ENCODE assay signal across 21 cellular contexts in the genomic region with DNA sequence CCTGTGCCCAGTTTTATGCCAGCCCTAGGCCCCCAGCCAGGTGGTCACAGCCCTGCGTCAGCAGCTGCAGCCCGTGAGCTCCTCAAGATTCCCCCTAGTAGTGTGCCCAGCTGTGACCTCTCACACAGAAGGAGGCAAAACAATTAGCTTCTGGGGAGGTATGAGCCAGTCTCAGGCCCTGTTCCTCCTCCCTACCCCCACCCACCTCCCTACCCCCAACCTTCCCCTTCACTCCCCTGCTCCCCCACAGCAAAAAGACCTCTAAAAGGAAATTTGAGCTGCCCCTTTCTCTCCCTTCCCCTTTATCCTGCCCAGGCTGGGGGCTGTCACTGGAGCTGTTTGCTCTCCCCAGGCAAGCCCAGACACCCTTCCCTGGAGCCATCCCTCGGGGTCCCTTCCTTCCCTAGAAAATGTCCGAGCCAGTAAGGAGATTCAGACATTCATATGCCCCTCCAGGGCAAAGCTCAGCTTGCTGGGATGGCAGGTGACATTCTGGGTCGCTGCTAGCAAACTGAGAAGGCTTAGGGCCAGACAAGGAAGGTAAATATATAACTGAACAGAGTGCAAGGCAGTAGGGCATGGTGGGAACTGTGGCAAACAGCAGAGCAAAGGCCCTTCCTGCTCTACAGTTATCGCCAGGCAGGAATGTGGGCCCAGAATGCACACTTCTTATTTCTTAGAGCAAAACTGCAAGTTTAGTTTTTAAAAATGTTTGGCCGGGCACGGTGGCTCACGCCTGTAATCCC.
A peak's percentile ranks its signal among the peaks of the same experiment; 100 is the strongest.
DNase-seq lines count a peak whose midpoint lies in the region; ATAC-seq and TF ChIP-seq lines count a peak whose summit lies in the region.
"Had no signal": no experiment of that assay in that cellular context is flagged by ENCODE, and none has a peak within 500 bp of the region (broad histone marks: within the 10 kb centered on the region; RNA-seq: fewer than 3 reads in every experiment).

No MANE protein-coding gene starts in this region.

- H2AK5ac ChIP-seq in neuronal stem cell (ENCODE audit: low read depth, low read length) = peak overlapping the region; percentile 30

- H3K9ac ChIP-seq in neuronal stem cell (ENCODE audit: low read depth, low read length, poor library complexity) = no peak overlapping the region

- no peak overlapping the region for H3K4me2 ChIP-seq in neuronal stem cell (ENCODE audit: insufficient read depth, low read length, poor library complexity, severe bottlenecking)

- H4K91ac ChIP-seq in neuronal stem cell (ENCODE audit: low read depth, low read length, poor library complexity) = no peak overlapping the region

- DNase-seq in H7 = peak; percentile 73
- DNase-seq in NCI-H2171 treated with DMSO at 0.1 percent for 48 hours (lab: John Stamatoyannopoulos, UW) = peak; percentile 86
- DNase-seq in iPS-NIHi7 (ENCODE audit: extremely low spot score) = peak; percentile 41
- no peak for DNase-seq in neuronal stem cell (ENCODE audit: low spot score)
- no peak for DNase-seq in NCI-H2107 treated with DMSO at 0.1 percent for 48 hours (lab: John Stamatoyannopoulos, UW; ENCODE audit: unreplicated experiment)
- no peak for DNase-seq in upper lobe of right lung
- DNase-seq in NCI-H187 treated with DMSO at 0.1 percent for 48 hours (lab: John Stamatoyannopoulos, UW) = no peak
- DNase-seq: activated CD8-positive, alpha-beta memory T cell treated with anti-CD3 and anti-CD28 coated beads, Interleukin-2, amount 50 U/mL, for 48 hours; activated effector memory CD4-positive, alpha-beta T cell treated with anti-CD3 and anti-CD28 coated beads, Interleukin-2, amount 50 U/mL, for 16 hours; C1 segment of cervical spinal cord; colonic mucosa; esophagus squamous epithelium; naive B cell; NCI-H1436 treated with DMSO at 0.1 percent for 48 hours; sigmoid colon; upper lobe of left lung had no signal

- peak overlapping the region; percentile 94 for H3K27ac ChIP-seq in neuronal stem cell (replicated peaks; ENCODE audit: low read length)
- H3K27ac ChIP-seq in upper lobe of right lung = no peak overlapping the region
- H3K27ac ChIP-seq: colonic mucosa, esophagus squamous epithelium, gastroesophageal sphincter, sigmoid colon, SJSA1, upper lobe of left lung, VCaP had no signal

- no peaks in the 10 kb centered on the region for H3K79me1 ChIP-seq in neuronal stem cell (ENCODE audit: low read depth, low read length)

- H3K36me3 ChIP-seq in H7 (replicated peaks; ENCODE audit: control insufficient read depth, insufficient read depth, low read length) (no peaks in the 10 kb centered on the region), neuronal stem cell (replicated peaks in 1 of 2; ENCODE audit: control insufficient read depth in 2 of 2, insufficient read depth in 2 of 2, low read length in 2 of 2) (no peaks in the 10 kb centered on the region), upper lobe of right lung (no peaks in the 10 kb centered on the region)
- H3K36me3 ChIP-seq: colonic mucosa, esophagus squamous epithelium, gastroesophageal sphincter, HAP-1, sigmoid colon, SJSA1, upper lobe of left lung had no signal

- H3K4me1 ChIP-seq in neuronal stem cell (ENCODE audit: control insufficient read depth in 2 of 2, insufficient read depth in 1 of 2, low read depth in 1 of 2, low read length in 2 of 2) (peaks cover 11 to 16% of the 10 kb centered on the region in 2 donors), upper lobe of right lung (no peaks in the 10 kb centered on the region)
- H3K4me1 ChIP-seq: colonic mucosa, gastroesophageal sphincter, sigmoid colon, SJSA1, upper lobe of left lung had no signal

- H2AFZ ChIP-seq in neuronal stem cell (ENCODE audit: low read length) = peak overlapping the region; percentile 65

- no peak overlapping the region for H3K4me3 ChIP-seq in H7 (ENCODE audit: insufficient read depth, low read depth, low read length)
- H3K4me3 ChIP-seq in neuronal stem cell (ENCODE audit: low read length in 2 of 2) = no peak overlapping the region
- no peak overlapping the region for H3K4me3 ChIP-seq in upper lobe of right lung
- H3K4me3 ChIP-seq: colonic mucosa, esophagus squamous epithelium, gastroesophageal sphincter, HAP-1, sigmoid colon, SJSA1, upper lobe of left lung had no signal

- no peak overlapping the region for H2BK120ac ChIP-seq in neuronal stem cell (ENCODE audit: low read depth, low read length)

- intact Hi-C loops in upper lobe of right lung (cut with DNase I) = no loop called here

- no peak overlapping the region for H3K14ac ChIP-seq in neuronal stem cell (ENCODE audit: low read length)

- H3K27me3 ChIP-seq in H7 (ENCODE audit: control insufficient read depth, insufficient read depth, low read length) (peaks cover 4% of the 10 kb centered on the region; the same call in 1 of the 2 replicates), neuronal stem cell (ENCODE audit: control insufficient read depth in 3 of 3, insufficient read depth in 3 of 3, low read depth in 1 of 3, low read length in 3 of 3) (no peaks in the 10 kb centered on the region), upper lobe of right lung (no peaks in the 10 kb centered on the region)
- H3K27me3 ChIP-seq: colonic mucosa, esophagus squamous epithelium, gastroesophageal sphincter, sigmoid colon, SJSA1, upper lobe of left lung had no signal

- H3K4ac ChIP-seq in neuronal stem cell (ENCODE audit: low read length) = no peak overlapping the region

- H3K18ac ChIP-seq in neuronal stem cell (ENCODE audit: low read length) = peak overlapping the region; percentile 93

- H4K8ac ChIP-seq in neuronal stem cell (ENCODE audit: low read depth, low read length) = no peak overlapping the region

- no peak overlapping the region for H2BK5ac ChIP-seq in neuronal stem cell (ENCODE audit: low read length)

- no peak overlapping the region for H3K23ac ChIP-seq in neuronal stem cell (ENCODE audit: low read depth, low read length, poor library complexity)

- ATAC-seq in upper lobe of right lung = no peak
- ATAC-seq: gastroesophageal sphincter, Panc1 had no signal

- H2BK15ac ChIP-seq in neuronal stem cell (ENCODE audit: low read length) = no peak overlapping the region

- no peak for TF ChIP-seq CTCF in upper lobe of right lung (IDR thresholded peaks at IDR 0.05)

- no peak overlapping the region for H2BK12ac ChIP-seq in neuronal stem cell (ENCODE audit: low read length)

- WGBS in neuronal stem cell (ENCODE audit: extremely low coverage in 2 of 2, insufficient read length in 2 of 2, insufficient replicate concordance in 1 of 2), 2 donors = no CpG with 5 or more reads among the region's 9 CpGs

- H3K9me3 ChIP-seq in neuronal stem cell (replicated peaks in 1 of 2; ENCODE audit: control insufficient read depth in 2 of 2, insufficient read depth in 1 of 2, low read depth in 1 of 2, low read length in 2 of 2) (peaks cover 0 to 3% of the 10 kb centered on the region in 2 donors), upper lobe of right lung (no peaks in the 10 kb centered on the region)
- H3K9me3 ChIP-seq: colonic mucosa, esophagus squamous epithelium, gastroesophageal sphincter, HAP-1, sigmoid colon, upper lobe of left lung had no signal

Comparison
In these comparisons a context has a peak if more than half of its experiments do, and no peak if none do; other contexts are left out.
1. DNase-seq: peak in H7 (single experiment), NCI-H2171 treated with DMSO at 0.1 percent for 48 hours (single experiment) and iPS-NIHi7 (single experiment); none in neuronal stem cell (single experiment), NCI-H2107 treated with DMSO at 0.1 percent for 48 hours (single experiment), upper lobe of right lung (single experiment) and NCI-H187 treated with DMSO at 0.1 percent for 48 hours (single experiment).